18 cellular contexts compared by ENCODE assay signal in the genomic region with DNA sequence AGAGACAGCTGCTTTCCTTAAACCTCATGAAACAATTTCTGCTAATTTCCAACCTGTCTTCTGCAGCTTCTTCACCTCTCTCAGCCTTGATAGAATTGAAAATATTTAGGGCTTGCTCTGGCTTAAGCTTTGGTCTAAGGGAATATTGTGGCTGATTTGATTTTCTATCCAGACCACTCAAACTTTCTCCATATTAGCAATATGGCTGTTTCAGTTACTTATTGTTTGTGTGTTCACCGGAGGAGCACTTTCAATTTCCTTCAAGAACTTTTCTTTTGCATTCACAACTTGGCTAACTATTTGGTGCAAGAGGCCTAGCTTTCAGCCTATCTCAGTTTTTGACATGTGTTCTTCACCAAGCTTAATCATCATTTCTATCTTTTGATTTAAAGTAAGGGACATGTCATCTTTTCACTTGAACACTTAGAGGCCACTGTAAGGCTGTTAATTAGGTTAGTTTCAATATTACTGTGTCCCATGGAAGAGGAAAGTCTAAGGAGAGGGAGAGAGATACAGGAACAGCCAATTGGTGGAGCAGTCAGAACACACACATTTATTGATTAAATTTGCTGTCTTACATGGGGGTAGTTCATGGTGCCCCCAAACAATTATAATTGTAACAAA.
DNase-seq lines count a peak whose midpoint lies in the region; ATAC-seq and TF ChIP-seq lines count a peak whose summit lies in the region.
"Had no signal": no experiment of that assay in that cellular context is flagged by ENCODE, and none has a peak within 500 bp of the region (broad histone marks: within the 10 kb centered on the region; RNA-seq: fewer than 3 reads in every experiment).

No MANE protein-coding gene starts in this region.

- DNase-seq in GM06990 (ENCODE audit: extremely low read depth, insufficient read length) = peak; percentile 27
- peak; percentile 32 for DNase-seq in GM12865 (ENCODE audit: low read depth)
- DNase-seq in naive thymus-derived CD8-positive, alpha-beta T cell = no peak
- DNase-seq in NCI-H226 = no peak
- no peak for DNase-seq in vagina (ENCODE audit: extremely low spot score in 2 of 2)
- DNase-seq: BE2C; CD8-positive, alpha-beta T cell; GF-D8; H7; NCI-H1048; NCI-H146; NCI-H2081 treated with DMSO at 0.1 percent for 48 hours; NCI-H345; NCI-H69; NK-92 treated with Interleukin-12 subunit alpha and Interleukin-12 subunit beta, amount 100 ng/mL, for 24 hours; OCI-M1 had no signal

- H3K27me3 ChIP-seq in GM06990 (replicated peaks; ENCODE audit: control insufficient read depth, insufficient read depth, low read length) = no peaks in the 10 kb centered on the region
- H3K27me3 ChIP-seq in vagina = no peaks in the 10 kb centered on the region
- H3K27me3 ChIP-seq: BE2C had no signal

- no peaks in the 10 kb centered on the region for H3K36me3 ChIP-seq in GM06990 (ENCODE audit: control insufficient read depth, insufficient read depth, low read length)
- no peaks in the 10 kb centered on the region for H3K36me3 ChIP-seq in vagina
- H3K36me3 ChIP-seq: BE2C had no signal

- no peaks in the 10 kb centered on the region for H3K4me1 ChIP-seq in vagina
- H3K4me1 ChIP-seq: BE2C had no signal

- TF ChIP-seq CTCF in GM06990 (IDR thresholded peaks at IDR 0.05; ENCODE audit: insufficient read depth, low read length, poor library complexity, severe bottlenecking) = no peak
- TF ChIP-seq CTCF in GM12865 (IDR thresholded peaks at IDR 0.05; ENCODE audit: insufficient read depth, low read depth, low read length, missing control alignments) = no peak
- no peak for TF ChIP-seq CTCF in vagina (IDR thresholded peaks at IDR 0.05)

- peak; percentile 50 for ATAC-seq in GM21390 (IDR thresholded peaks at IDR 0.05; ENCODE audit: unreplicated experiment)
- ATAC-seq in HG03432 (IDR thresholded peaks at IDR 0.05; ENCODE audit: unreplicated experiment) = peak; percentile 68
- ATAC-seq in naive thymus-derived CD8-positive, alpha-beta T cell = no peak
- ATAC-seq: CD8-positive, alpha-beta T cell had no signal

- POLR2A ChIA-PET in naive thymus-derived CD8-positive, alpha-beta T cell (lab: Charles Lee) = no interaction called here

- H3K27ac ChIP-seq in vagina = no peak overlapping the region

- peaks cover 0 to 5% (median 0%) of the 10 kb centered on the region in 9 donors for H3K9me3 Mint-ChIP-seq in naive thymus-derived CD8-positive, alpha-beta T cell
- H3K9me3 Mint-ChIP-seq: CD8-positive, alpha-beta T cell had no signal

- intact Hi-C loops in vagina (cut with DNase I) = no loop called here

- H3K4me3 ChIP-seq in GM06990 (replicated peaks; ENCODE audit: low read depth, low read length) (no peak overlapping the region), GM12865 (ENCODE audit: low read depth, low read length) (no peak overlapping the region), vagina (no peak overlapping the region)

- H3K9me3 ChIP-seq in vagina = no peaks in the 10 kb centered on the region
- H3K9me3 ChIP-seq: BE2C had no signal

- H3K27me3 Mint-ChIP-seq in naive thymus-derived CD8-positive, alpha-beta T cell = no peaks in the 10 kb centered on the region

- peaks cover 5 to 32% (median 9%) of the 10 kb centered on the region in 3 donors for H3K36me3 Mint-ChIP-seq in naive thymus-derived CD8-positive, alpha-beta T cell

- H3K27ac Mint-ChIP-seq in naive thymus-derived CD8-positive, alpha-beta T cell = no peak overlapping the region
- H3K27ac Mint-ChIP-seq: CD8-positive, alpha-beta T cell had no signal

- peaks cover 0 to 6% (median 0%) of the 10 kb centered on the region in 4 donors for H3K4me1 Mint-ChIP-seq in naive thymus-derived CD8-positive, alpha-beta T cell

- no peak for TF ChIP-seq POLR2A in vagina (IDR thresholded peaks at IDR 0.05)

- H3K4me3 Mint-ChIP-seq in naive thymus-derived CD8-positive, alpha-beta T cell = no peak overlapping the region
- H3K4me3 Mint-ChIP-seq: CD8-positive, alpha-beta T cell had no signal

Comparison
In these comparisons a context has a peak if more than half of its experiments do, and no peak if none do; other contexts are left out.
1. DNase-seq: peak in GM06990 (single experiment) and GM12865 (single experiment); none in naive thymus-derived CD8-positive, alpha-beta T cell (0 of 10), NCI-H226 (single experiment) and vagina (0 of 2).
2. ATAC-seq: peak in GM21390 (single experiment) and HG03432 (single experiment); none in naive thymus-derived CD8-positive, alpha-beta T cell (0 of 2).